11 cellular contexts compared by ENCODE assay signal in genomic region chr22:36325163-36326031, GRCh38.
DNase-seq lines count a peak whose midpoint lies in the region; ATAC-seq and TF ChIP-seq lines count a peak whose summit lies in the region.
"Had no signal": no experiment of that assay in that cellular context is flagged by ENCODE, and none has a peak within 500 bp of the region (broad histone marks: within the 10 kb centered on the region; RNA-seq: fewer than 3 reads in every experiment).

No MANE protein-coding gene starts in this region.

- peaks cover 0 to 44% (median 42%) of the 10 kb centered on the region in 4 donors for H3K4me1 Mint-ChIP-seq in CD4-positive, CD25-positive, alpha-beta regulatory T cell
- H3K4me1 Mint-ChIP-seq in WTC11, result peaks cover 29% of the 10 kb centered on the region

- peak overlapping the region; percentile 15 for H3K27ac ChIP-seq in CD4-positive, CD25-positive, alpha-beta regulatory T cell (ENCODE audit: insufficient read depth, low read length, poor library complexity, severe bottlenecking)
- H3K27ac ChIP-seq in psoas muscle, result peak overlapping the region; percentile 86
- H3K27ac ChIP-seq in SJCRH30, result no peak overlapping the region

- WGBS in psoas muscle, 3 donors, result 72 to 78% (median 74%) methylated on average over 27 of the region's 27 CpGs

- DNase-seq in CD4-positive, CD25-positive, alpha-beta regulatory T cell, result no peak
- DNase-seq in WTC11 (ENCODE audit: low spot score) (no peak), fibroblast of pulmonary artery (ENCODE audit: low read depth) (peak; percentile 95), psoas muscle (peak; percentile 53 to 74), SJCRH30 (no peak)
- DNase-seq in activated CD4-positive, CD25-positive, alpha-beta regulatory T cell (lab: John Stamatoyannopoulos, UW), result no peak
- DNase-seq: activated CD8-positive, alpha-beta memory T cell treated with anti-CD3 and anti-CD28 coated beads, Interleukin-2, amount 50 U/mL, for 4 hours; Kasumi-1 had no signal

- H3K27ac Mint-ChIP-seq in CD4-positive, CD25-positive, alpha-beta regulatory T cell, result peak overlapping the region in 2 of 3 donors; percentile 23 to 86
- H3K27ac Mint-ChIP-seq in WTC11, result peak overlapping the region; percentile 88

- no peaks in the 10 kb centered on the region for H3K27me3 ChIP-seq in CD4-positive, CD25-positive, alpha-beta regulatory T cell (ENCODE audit: control insufficient read depth, insufficient read depth, low read length)
- H3K27me3 ChIP-seq in psoas muscle (ENCODE audit: insufficient read depth in 3 of 3, low read length in 2 of 3) (no peaks in the 10 kb centered on the region), SJCRH30 (no peaks in the 10 kb centered on the region)
- H3K27me3 ChIP-seq: ovary had no signal

- TF ChIP-seq CTCF in WTC11 (IDR thresholded peaks at IDR 0.05), result no peak
- no peak for TF ChIP-seq CTCF in fibroblast of pulmonary artery (IDR thresholded peaks at IDR 0.05; ENCODE audit: low read length, missing control alignments)
- TF ChIP-seq CTCF in psoas muscle (IDR thresholded peaks at IDR 0.05), result no peak

- peaks cover 93% of the 10 kb centered on the region for H3K36me3 ChIP-seq in CD4-positive, CD25-positive, alpha-beta regulatory T cell (ENCODE audit: control insufficient read depth, insufficient read depth, low read length)
- peaks cover 0 to 80% of the 10 kb centered on the region in 2 donors for H3K36me3 ChIP-seq in psoas muscle (ENCODE audit: insufficient read depth in 1 of 2, low read depth in 1 of 2)
- H3K36me3 ChIP-seq in SJCRH30, result peaks cover 76% of the 10 kb centered on the region
- H3K36me3 ChIP-seq: ovary had no signal

- no peak for ATAC-seq in CD4-positive, CD25-positive, alpha-beta regulatory T cell (ENCODE audit: low read depth in 2 of 2)
- ATAC-seq in WTC11 (no peak), psoas muscle (peak; percentile 17 to 73 (median 59)), GM19035 (IDR thresholded peaks at IDR 0.05; ENCODE audit: unreplicated experiment) (no peak), HG02973 (IDR thresholded peaks at IDR 0.05; ENCODE audit: unreplicated experiment) (no peak)

- CTCF ChIA-PET in WTC11 (lab: Charles Lee), result interaction anchor here (0.8 to 1.9 kb wide), 3 partner anchors 10 to 145 kb away, joined by 3 to 4 read pairs (median 4); no protein-coding TSS in a partner anchor

- H3K4me3 ChIP-seq in CD4-positive, CD25-positive, alpha-beta regulatory T cell (ENCODE audit: low read depth, low read length), result no peak overlapping the region
- H3K4me3 ChIP-seq in fibroblast of pulmonary artery (replicated peaks; ENCODE audit: low read depth, low read length) (no peak overlapping the region), psoas muscle (no peak overlapping the region), SJCRH30 (no peak overlapping the region)
- H3K4me3 ChIP-seq: ovary had no signal

- no peaks in the 10 kb centered on the region for H3K9me3 Mint-ChIP-seq in CD4-positive, CD25-positive, alpha-beta regulatory T cell
- H3K9me3 Mint-ChIP-seq in WTC11, result no peaks in the 10 kb centered on the region

- peaks cover 58% of the 10 kb centered on the region for H3K36me3 Mint-ChIP-seq in CD4-positive, CD25-positive, alpha-beta regulatory T cell
- peaks cover 65% of the 10 kb centered on the region for H3K36me3 Mint-ChIP-seq in WTC11

- no peaks in the 10 kb centered on the region for H3K9me3 ChIP-seq in CD4-positive, CD25-positive, alpha-beta regulatory T cell (ENCODE audit: control insufficient read depth in 2 of 2, low read length in 2 of 2)
- no peaks in the 10 kb centered on the region for H3K9me3 ChIP-seq in psoas muscle
- no peaks in the 10 kb centered on the region for H3K9me3 ChIP-seq in SJCRH30 (replicated peaks)
- H3K9me3 ChIP-seq: ovary had no signal

- H3K4me1 ChIP-seq in CD4-positive, CD25-positive, alpha-beta regulatory T cell (ENCODE audit: control insufficient read depth, insufficient read depth, low read length, poor library complexity, severe bottlenecking), result peaks cover 21% of the 10 kb centered on the region
- H3K4me1 ChIP-seq in psoas muscle, result peaks cover 67% of the 10 kb centered on the region
- H3K4me1 ChIP-seq in SJCRH30, result peaks cover 33% of the 10 kb centered on the region

- POLR2A ChIA-PET in WTC11 (lab: Charles Lee), result no interaction called here

- H3K4me3 Mint-ChIP-seq in CD4-positive, CD25-positive, alpha-beta regulatory T cell, result peak overlapping the region in 1 of 4 donors; percentile 50
- no peak overlapping the region for H3K4me3 Mint-ChIP-seq in WTC11

- intact Hi-C loops in psoas muscle (cut with DNase I), result no loop called here

- no peaks in the 10 kb centered on the region for H3K27me3 Mint-ChIP-seq in CD4-positive, CD25-positive, alpha-beta regulatory T cell
- no peaks in the 10 kb centered on the region for H3K27me3 Mint-ChIP-seq in WTC11 (ENCODE audit: low read depth)

TF ChIP-seq in WTC11, 78 proteins besides CTCF, POLR2A, EP300 and RAD21:
- TF ChIP-seq MXD4 (CRISPR knock-in tag; IDR thresholded peaks at IDR 0.05; ENCODE audit: borderline replicate concordance) (no peak), NFE2L1 (CRISPR knock-in tag; IDR thresholded peaks at IDR 0.05) (no peak), FOXP1 (CRISPR knock-in tag; IDR thresholded peaks at IDR 0.05; ENCODE audit: borderline replicate concordance) (no peak), MAX (CRISPR knock-in tag; IDR thresholded peaks at IDR 0.05) (no peak), AFF4 (CRISPR knock-in tag; IDR thresholded peaks at IDR 0.05; ENCODE audit: borderline replicate concordance) (no peak), GABPB1 (CRISPR knock-in tag; IDR thresholded peaks at IDR 0.05) (no peak), PRRX2 (CRISPR knock-in tag; IDR thresholded peaks at IDR 0.05) (no peak), FOXK1 (CRISPR knock-in tag; IDR thresholded peaks at IDR 0.05) (no peak)

Comparison
In these comparisons a context has a peak if more than half of its experiments do, and no peak if none do; other contexts are left out.
1. ATAC-seq: peak in psoas muscle (4 of 4); none in CD4-positive, CD25-positive, alpha-beta regulatory T cell (0 of 2), WTC11 (single experiment), GM19035 (single experiment) and HG02973 (single experiment).
2. DNase-seq: peak in fibroblast of pulmonary artery (single experiment) and psoas muscle (2 of 2); none in CD4-positive, CD25-positive, alpha-beta regulatory T cell (0 of 3), WTC11 (single experiment), SJCRH30 (0 of 2) and activated CD4-positive, CD25-positive, alpha-beta regulatory T cell (0 of 4).